In the genomic region with DNA sequence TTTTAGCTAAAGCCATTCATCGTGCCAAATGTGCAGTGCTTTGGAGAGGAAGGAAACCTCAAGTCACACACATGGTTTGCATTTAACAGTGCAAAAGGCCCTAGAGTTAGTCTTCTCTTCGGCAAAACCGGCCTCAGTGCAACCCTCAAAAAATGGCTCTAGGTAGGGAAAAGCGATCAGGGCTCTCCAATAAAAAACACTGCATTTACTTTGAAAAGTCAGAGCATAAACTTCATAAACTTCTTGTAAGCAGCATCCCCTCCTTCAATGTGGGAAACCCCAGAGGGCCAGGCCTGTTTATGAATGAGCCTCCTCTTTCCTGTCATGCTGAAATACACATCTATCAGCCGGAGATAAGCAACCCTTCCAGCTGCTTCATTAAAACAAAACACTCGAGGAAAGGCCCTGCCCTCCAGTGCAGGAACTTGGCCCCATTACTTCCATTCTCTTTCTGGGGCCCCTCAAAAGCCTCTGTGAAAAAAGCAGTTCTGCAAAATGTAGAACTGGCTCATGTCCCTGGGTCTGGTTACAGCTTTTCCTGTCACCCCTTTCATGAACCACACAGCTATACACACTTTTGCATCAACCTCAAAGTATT, we compare ENCODE assay signal across 10 cellular contexts.
DNase-seq lines count a peak whose midpoint lies in the region; ATAC-seq and TF ChIP-seq lines count a peak whose summit lies in the region.
"Had no signal": no experiment of that assay in that cellular context is flagged by ENCODE, and none has a peak within 500 bp of the region (broad histone marks: within the 10 kb centered on the region; RNA-seq: fewer than 3 reads in every experiment).

No MANE protein-coding gene starts in this region.

- POLR2A ChIA-PET in PC-9 (lab: Charles Lee; ENCODE audit: unreplicated experiment): no interaction called here

- peak; percentile 59 for ATAC-seq in HG03432 (IDR thresholded peaks at IDR 0.05; ENCODE audit: unreplicated experiment)
- peak; percentile 80 for ATAC-seq in central memory CD8-positive, alpha-beta T cell (replicated peaks; ENCODE audit: extremely low read depth, poor library complexity, severe bottlenecking)
- ATAC-seq in natural killer cell: peak; percentile 67 to 73 (median 73)
- no peak for ATAC-seq in HG03520 (IDR thresholded peaks at IDR 0.05; ENCODE audit: unreplicated experiment)
- no peak for ATAC-seq in HG02981 (IDR thresholded peaks at IDR 0.05; ENCODE audit: unreplicated experiment)
- ATAC-seq: HCT116 had no signal

- no peaks in the 10 kb centered on the region for H3K9me3 ChIP-seq in PC-9 (ENCODE audit: insufficient read depth, low read depth)

- H3K4me3 Mint-ChIP-seq in central memory CD8-positive, alpha-beta T cell: peak overlapping the region; percentile 52
- H3K4me3 Mint-ChIP-seq in natural killer cell: peak overlapping the region; percentile 68
- H3K4me3 Mint-ChIP-seq: dendritic cell treated with granulocyte-macrophage colony-stimulating factor and Interleukin-4, amounts not matched to agents 40 ng/mL and 50 ng/mL, for 4 days had no signal

- H3K9me3 Mint-ChIP-seq in central memory CD8-positive, alpha-beta T cell: no peaks in the 10 kb centered on the region
- H3K9me3 Mint-ChIP-seq in natural killer cell: no peaks in the 10 kb centered on the region
- H3K9me3 Mint-ChIP-seq: dendritic cell treated with granulocyte-macrophage colony-stimulating factor and Interleukin-4, amounts not matched to agents 40 ng/mL and 50 ng/mL, for 4 days had no signal

- H3F3A ChIP-seq in PC-9 (ENCODE audit: insufficient read depth, low read depth): no peaks in the 10 kb centered on the region

- DNase-seq in EH (ENCODE audit: low read depth): peak; percentile 31
- DNase-seq in central memory CD8-positive, alpha-beta T cell (ENCODE audit: low spot score in 2 of 2): no peak
- no peak for DNase-seq in natural killer cell
- DNase-seq in activated CD4-positive, CD25-positive, alpha-beta regulatory T cell treated with anti-CD3 and anti-CD28 coated beads, Interleukin-2, amount 50 U/mL, for 72 hours: no peak
- no peak for DNase-seq in PC-9

- H3K4me3 ChIP-seq in PC-9: no peak overlapping the region

- intact Hi-C loops in natural killer cell (cut with micrococcal nuclease): loop anchor here (5.0 to 10.0 kb wide), 2 partner anchors 130 to 172 kb away; no protein-coding TSS in a partner anchor
- intact Hi-C loops in PC-9 (cut with micrococcal nuclease; ENCODE audit: unreplicated experiment): loop anchor here (5.0 kb wide), 1 partner anchor 48 kb away; no protein-coding TSS in a partner anchor

- CTCF ChIA-PET in PC-9 (lab: Charles Lee): no interaction called here

- H3K9me2 ChIP-seq in PC-9 (ENCODE audit: insufficient read depth): no peaks in the 10 kb centered on the region

- no peaks in the 10 kb centered on the region for H3K27me3 Mint-ChIP-seq in central memory CD8-positive, alpha-beta T cell
- no peaks in the 10 kb centered on the region for H3K27me3 Mint-ChIP-seq in natural killer cell (ENCODE audit: low read depth in 2 of 2)

- H3K79me2 ChIP-seq in PC-9 (ENCODE audit: low read depth): no peaks in the 10 kb centered on the region

- peaks cover 55% of the 10 kb centered on the region for H3K4me1 Mint-ChIP-seq in central memory CD8-positive, alpha-beta T cell
- peaks cover 69 to 81% of the 10 kb centered on the region in 2 donors for H3K4me1 Mint-ChIP-seq in natural killer cell

- H3K27ac Mint-ChIP-seq in central memory CD8-positive, alpha-beta T cell (ENCODE audit: low read depth): peak overlapping the region; percentile 84
- peak overlapping the region; percentile 91 to 92 for H3K27ac Mint-ChIP-seq in natural killer cell
- H3K27ac Mint-ChIP-seq: dendritic cell treated with granulocyte-macrophage colony-stimulating factor and Interleukin-4, amounts not matched to agents 40 ng/mL and 50 ng/mL, for 4 days had no signal

- no TSS peak for BruUV-seq in PC-9 (replicated peaks; lab: Mats Ljungman, UMichigan)

- H3K36me3 ChIP-seq in PC-9 (ENCODE audit: low read depth): no peaks in the 10 kb centered on the region

- no peak for TF ChIP-seq CTCF in natural killer cell (IDR thresholded peaks at IDR 0.05)
- TF ChIP-seq CTCF in PC-9 (conservative IDR thresholded peaks at IDR 0.05): no peak

- no peak overlapping the region for H3K27ac ChIP-seq in PC-9

- H4K20me1 ChIP-seq in PC-9 (ENCODE audit: insufficient read depth): no peaks in the 10 kb centered on the region

- H2AFZ ChIP-seq in PC-9: no peak overlapping the region

- no peak overlapping the region for H3K4me2 ChIP-seq in PC-9

- peaks cover 13% of the 10 kb centered on the region for H3K4me1 ChIP-seq in PC-9 (replicated peaks; ENCODE audit: insufficient read depth)

- H3K36me3 Mint-ChIP-seq in central memory CD8-positive, alpha-beta T cell (ENCODE audit: insufficient read depth): peaks cover 35% of the 10 kb centered on the region
- peaks cover 37% of the 10 kb centered on the region for H3K36me3 Mint-ChIP-seq in natural killer cell

- H3K27me3 ChIP-seq in PC-9 (ENCODE audit: insufficient read depth, low read depth): no peaks in the 10 kb centered on the region

Comparison
In these comparisons a context has a peak if more than half of its experiments do, and no peak if none do; other contexts are left out.
1. ATAC-seq: peak in HG03432 (single experiment), central memory CD8-positive, alpha-beta T cell (single experiment) and natural killer cell (3 of 3); none in HG03520 (single experiment) and HG02981 (single experiment).